In genomic region chr3:56557815-56558170, GRCh38 we compare ENCODE assay signal across 8 cellular contexts. TPM values are rescaled to one million over a fixed set of nuclear protein-coding genes. Genes with fewer than 3 reads are reported as not detected.
DNase-seq lines count a peak whose midpoint lies in the region; ATAC-seq, FAIRE-seq and TF ChIP-seq lines count a peak whose summit lies in the region.

No MANE protein-coding gene starts in this region.

- H3K27me3 Mint-ChIP-seq in MCF 10A (ENCODE audit: insufficient read depth, unreplicated experiment): peaks cover 37% of the 10 kb centered on the region

- peaks cover 19% of the 10 kb centered on the region for H3K36me3 Mint-ChIP-seq in MCF 10A (ENCODE audit: insufficient read depth, unreplicated experiment)

- peak overlapping the region; percentile 94 for H3K27ac ChIP-seq in muscle layer of colon (ENCODE audit: low read depth, low read length)

- H3K9me3 Mint-ChIP-seq in MCF 10A (ENCODE audit: unreplicated experiment): no peaks in the 10 kb centered on the region

- peaks cover 13% of the 10 kb centered on the region for H3K4me1 Mint-ChIP-seq in MCF 10A (ENCODE audit: insufficient read depth, unreplicated experiment)

- H3K4me3 ChIP-seq in muscle layer of colon (ENCODE audit: low read depth in 1 of 2, low read length in 2 of 2): peak overlapping the region; percentile 71 to 96

- FAIRE-seq in GM12891 (lab: Jason Lieb, UNC): no peak

- H3K27me3 ChIP-seq in muscle layer of colon (ENCODE audit: control insufficient read depth in 1 of 2, insufficient read depth in 2 of 2, low read length in 2 of 2): no peaks in the 10 kb centered on the region

- DNase-seq in GM04503 (ENCODE audit: low read depth) (peak; percentile 2), MCF 10A (ENCODE audit: unreplicated experiment) (no peak), GM12891 (ENCODE audit: insufficient read length, low spot score) (no peak), NCI-H345 treated with DMSO at 0.1 percent for 48 hours (lab: John Stamatoyannopoulos, UW; ENCODE audit: unreplicated experiment) (no peak), NCI-H1694 (lab: John Stamatoyannopoulos, UW) (no peak)
- DNase-seq in effector CD8-positive, alpha-beta T cell (lab: John Stamatoyannopoulos, UW): no peak

- BruUV-seq in MCF 10A (replicated peaks; lab: Mats Ljungman, UMichigan): no TSS peak

- peak overlapping the region; percentile 93 for H3K9ac ChIP-seq in muscle layer of colon (ENCODE audit: low read length)

- CTCF ChIA-PET in MCF 10A (lab: Yijun Ruan, JAX): interaction anchor here (0.6 to 0.7 kb wide), 3 partner anchors 518 to 885 kb away, joined by 3 to 4 read pairs (median 3); no protein-coding TSS in a partner anchor

- POLR2A ChIA-PET in MCF 10A (lab: Yijun Ruan, JAX): interaction anchor here (0.6 to 3.2 kb wide), 5 partner anchors 10 to 431 kb away, joined by 3 to 14 read pairs (median 4); no protein-coding TSS in a partner anchor

- peak; percentile 7 for ATAC-seq in HG03439 (IDR thresholded peaks at IDR 0.05; ENCODE audit: unreplicated experiment)

- H3K4me1 ChIP-seq in muscle layer of colon (ENCODE audit: insufficient read depth, low read length): peaks cover 9% of the 10 kb centered on the region

- peaks cover 7% of the 10 kb centered on the region for H3K36me3 ChIP-seq in muscle layer of colon (ENCODE audit: insufficient read depth, low read length)

- TF ChIP-seq CTCF in MCF 10A (IDR thresholded peaks at IDR 0.05; ENCODE audit: unreplicated experiment): no peak

- no peak for TF ChIP-seq POLR2A in GM12891 (IDR thresholded peaks at IDR 0.05; ENCODE audit: low read depth, low read length)

- H3K9me3 ChIP-seq in muscle layer of colon (ENCODE audit: low read length): no peaks in the 10 kb centered on the region

- H3K27ac Mint-ChIP-seq in MCF 10A (ENCODE audit: low read depth, unreplicated experiment): peak overlapping the region; percentile 97

- H3K4me3 Mint-ChIP-seq in MCF 10A (ENCODE audit: unreplicated experiment): peak overlapping the region; percentile 100

- intact Hi-C loops in MCF 10A (cut with micrococcal nuclease): no loop called here

TF ChIP-seq in GM12891, 5 proteins besides CTCF, POLR2A, EP300 and RAD21:
- TF ChIP-seq POLR2AphosphoS5 (IDR thresholded peaks at IDR 0.05; ENCODE audit: low read depth, low read length) (no peak), TAF1 (IDR thresholded peaks at IDR 0.05; ENCODE audit: low read depth, low read length) (no peak), SPI1 (IDR thresholded peaks at IDR 0.05; ENCODE audit: low read depth, low read length) (no peak), PAX5 (IDR thresholded peaks at IDR 0.05; ENCODE audit: insufficient read depth, low read length, severe bottlenecking) (no peak), POU2F2 (IDR thresholded peaks at IDR 0.05; ENCODE audit: low read depth, low read length) (no peak)

RNA-seq across cellular contexts. Expression of gene CCDC66, which starts 0.8 kb away (rescaled TPM):
- total RNA-seq in MCF 10A (2022): 28.6 and 34.5 TPM in 2 replicates
- 4.9 TPM for polyA plus RNA-seq in GM12891 (2012; ENCODE audit: low read depth, missing spikeins)
